ENCODE assay signal across 9 cellular contexts in the genomic region with DNA sequence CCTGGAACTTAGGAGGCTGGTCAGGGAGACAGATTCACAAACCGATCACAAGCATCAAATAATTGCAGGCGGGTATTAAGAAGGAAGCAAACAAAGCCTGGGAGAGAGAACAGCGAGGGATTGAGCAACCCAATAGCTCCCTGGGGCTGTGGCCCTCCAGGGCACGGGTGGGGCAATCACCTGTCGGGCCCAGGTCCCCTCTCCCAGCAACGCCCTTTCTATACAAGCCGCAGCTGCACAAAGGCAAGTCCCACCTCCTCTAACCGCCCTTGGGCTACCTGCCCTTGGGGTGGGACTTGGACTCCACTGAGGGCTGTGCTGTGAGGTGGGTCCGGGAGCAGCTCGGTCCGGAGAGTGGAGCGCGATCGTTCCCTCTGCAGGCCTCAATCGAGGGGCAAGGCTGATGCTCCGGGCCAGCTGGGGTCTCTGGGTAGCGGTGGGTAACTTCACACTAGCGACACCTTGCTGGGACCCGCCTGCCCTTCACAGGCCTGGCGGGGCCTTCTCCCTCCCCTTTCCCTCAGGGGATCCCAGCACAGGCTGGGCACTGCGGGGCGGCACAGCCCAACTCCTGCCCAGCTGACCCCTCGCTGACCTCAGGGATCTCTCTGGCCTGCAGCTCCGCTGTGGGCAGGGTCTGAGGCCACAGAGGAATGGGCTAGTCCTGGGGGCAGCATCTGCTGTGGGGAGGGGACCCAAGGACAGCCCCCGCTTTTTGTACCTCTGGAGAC. TPM values are rescaled to one million over a fixed set of nuclear protein-coding genes. Genes with fewer than 3 reads are reported as not detected.
DNase-seq lines count a peak whose midpoint lies in the region; ATAC-seq and TF ChIP-seq lines count a peak whose summit lies in the region.
"Had no signal": no experiment of that assay in that cellular context is flagged by ENCODE, and none has a peak within 500 bp of the region (broad histone marks: within the 10 kb centered on the region; RNA-seq: fewer than 3 reads in every experiment).

No MANE protein-coding gene starts in this region.

- CTCF ChIA-PET in MCF 10A (lab: Yijun Ruan, JAX): interaction anchor here (0.6 to 6.4 kb wide), 14 partner anchors 17 to 151 kb away, joined by 3 to 160 read pairs (median 5); partner anchors contain the start of genes C12orf57, C1RL, RNU7-1 and SPSB2

- POLR2A ChIA-PET in MCF 10A (lab: Yijun Ruan, JAX): interaction anchor here (0.7 to 7.0 kb wide), 22 partner anchors 8 to 492 kb away, joined by 3 to 495 read pairs (median 5); partner anchors contain the start of genes ATN1, C12orf57, C1RL and C1S

- H3K4me1 Mint-ChIP-seq in MCF 10A (ENCODE audit: insufficient read depth, unreplicated experiment): peaks cover 51% of the 10 kb centered on the region
- peaks cover 36% of the 10 kb centered on the region for H3K4me1 Mint-ChIP-seq in mesothelial cell of epicardium

- intact Hi-C loops in MCF 10A (cut with micrococcal nuclease): loop anchor here (5.0 kb wide), 1 partner anchor 145 kb away; the partner anchor contains the start of gene C1RL

- H3K27ac Mint-ChIP-seq in MCF 10A (ENCODE audit: low read depth, unreplicated experiment) (peak overlapping the region; percentile 94), mesothelial cell of epicardium (peak overlapping the region; percentile 99)

- H3K9me3 Mint-ChIP-seq in MCF 10A (ENCODE audit: unreplicated experiment) (no peaks in the 10 kb centered on the region), mesothelial cell of epicardium (no peaks in the 10 kb centered on the region)

- peak overlapping the region; percentile 87 for H3K4me3 Mint-ChIP-seq in MCF 10A (ENCODE audit: unreplicated experiment)
- peak overlapping the region; percentile 78 for H3K4me3 Mint-ChIP-seq in mesothelial cell of epicardium

- no peak for TF ChIP-seq CTCF in MCF 10A (IDR thresholded peaks at IDR 0.05; ENCODE audit: unreplicated experiment)
- no peak for TF ChIP-seq CTCF in mesothelial cell of epicardium (IDR thresholded peaks at IDR 0.05; ENCODE audit: unreplicated experiment)

- BruUV-seq in MCF 10A (replicated peaks; lab: Mats Ljungman, UMichigan): no TSS peak

- DNase-seq in DMS53 treated with DMSO at 0.1 percent for 48 hours (lab: John Stamatoyannopoulos, UW; ENCODE audit: unreplicated experiment) (peak; percentile 97), NCI-H1436 (lab: John Stamatoyannopoulos, UW) (peak; percentile 82), MCF 10A (ENCODE audit: unreplicated experiment) (no peak), mesothelial cell of epicardium (ENCODE audit: low spot score in 2 of 2, unreplicated experiment in 2 of 2) (no peak), H4 (ENCODE audit: low spot score) (no peak)

- H3K27me3 Mint-ChIP-seq in MCF 10A (ENCODE audit: insufficient read depth, unreplicated experiment) (no peaks in the 10 kb centered on the region), mesothelial cell of epicardium (ENCODE audit: low read depth) (no peaks in the 10 kb centered on the region)

- no peak for ATAC-seq in GM19395 (IDR thresholded peaks at IDR 0.05; ENCODE audit: unreplicated experiment)
- no peak for ATAC-seq in GM19328 (IDR thresholded peaks at IDR 0.05; ENCODE audit: unreplicated experiment)
- no peak for ATAC-seq in GM21367 (IDR thresholded peaks at IDR 0.05; ENCODE audit: unreplicated experiment)

- H3K36me3 Mint-ChIP-seq in MCF 10A (ENCODE audit: insufficient read depth, unreplicated experiment): peaks cover 49% of the 10 kb centered on the region
- peaks cover 4% of the 10 kb centered on the region for H3K36me3 Mint-ChIP-seq in mesothelial cell of epicardium

RNA-seq across cellular contexts. Expression of gene PHB2, which starts 8.0 kb away (rescaled TPM):
- 249 and 305 TPM in 2 replicates for total RNA-seq in MCF 10A (2022)
- total RNA-seq in mesothelial cell of epicardium: 221 to 229 TPM (median 224 TPM) in 3 replicates
- 486 and 563 TPM in 2 replicates for total RNA-seq in H4 (2014; rRNA removed; shearing (Covaris generic))

RNA-seq across cellular contexts. Expression of gene EMG1, which starts 8.3 kb away (rescaled TPM):
- total RNA-seq in MCF 10A (2022) (66.5 and 93.8 TPM in 2 replicates), mesothelial cell of epicardium (31.6 to 37.7 TPM (median 33.5 TPM) in 3 replicates)
- 99.6 and 119 TPM in 2 replicates for total RNA-seq in H4 (2014; rRNA removed; shearing (Covaris generic))

RNA-seq across cellular contexts. Expression of gene PTPN6, which starts 11.3 kb away (rescaled TPM):
- total RNA-seq in MCF 10A (2022) (10.3 and 13.2 TPM in 2 replicates), mesothelial cell of epicardium (21.6 to 26.2 TPM (median 23.6 TPM) in 3 replicates)
- not detected in 2 replicates for total RNA-seq in H4 (2014; rRNA removed; shearing (Covaris generic))

RNA-seq across cellular contexts. Expression of gene C12orf57, which starts 18.6 kb away (rescaled TPM):
- total RNA-seq in MCF 10A (2022): 176 and 196 TPM in 2 replicates
- 203 to 215 TPM (median 204 TPM) in 3 replicates for total RNA-seq in mesothelial cell of epicardium
- 219 and 260 TPM in 2 replicates for total RNA-seq in H4 (2014; rRNA removed; shearing (Covaris generic))

RNA-seq across cellular contexts. Expression of gene RNU7-1, which starts 18.8 kb away (rescaled TPM):
- not detected in 2 replicates for total RNA-seq in MCF 10A (2022)
- total RNA-seq in mesothelial cell of epicardium: not detected in 3 replicates
- not detected in 2 replicates for total RNA-seq in H4 (2014; rRNA removed; shearing (Covaris generic))
- total RNA-seq: glomerular endothelial cell had no signal

Comparison
In these comparisons a context has a peak if more than half of its experiments do, and no peak if none do; other contexts are left out.
1. DNase-seq: peak in DMS53 treated with DMSO at 0.1 percent for 48 hours (single experiment) and NCI-H1436 (single experiment); none in MCF 10A (single experiment), mesothelial cell of epicardium (0 of 2) and H4 (single experiment).
2. RNA of gene PTPN6, which starts 11.3 kb away (total RNA-seq): 21.6 to 26.2 TPM in mesothelial cell of epicardium and 10.3 to 13.2 TPM in MCF 10A; not detected in H4; every median in the first group is over 10 times any median in the second.